1 cellular context compared by ENCODE assay signal in the genomic region with DNA sequence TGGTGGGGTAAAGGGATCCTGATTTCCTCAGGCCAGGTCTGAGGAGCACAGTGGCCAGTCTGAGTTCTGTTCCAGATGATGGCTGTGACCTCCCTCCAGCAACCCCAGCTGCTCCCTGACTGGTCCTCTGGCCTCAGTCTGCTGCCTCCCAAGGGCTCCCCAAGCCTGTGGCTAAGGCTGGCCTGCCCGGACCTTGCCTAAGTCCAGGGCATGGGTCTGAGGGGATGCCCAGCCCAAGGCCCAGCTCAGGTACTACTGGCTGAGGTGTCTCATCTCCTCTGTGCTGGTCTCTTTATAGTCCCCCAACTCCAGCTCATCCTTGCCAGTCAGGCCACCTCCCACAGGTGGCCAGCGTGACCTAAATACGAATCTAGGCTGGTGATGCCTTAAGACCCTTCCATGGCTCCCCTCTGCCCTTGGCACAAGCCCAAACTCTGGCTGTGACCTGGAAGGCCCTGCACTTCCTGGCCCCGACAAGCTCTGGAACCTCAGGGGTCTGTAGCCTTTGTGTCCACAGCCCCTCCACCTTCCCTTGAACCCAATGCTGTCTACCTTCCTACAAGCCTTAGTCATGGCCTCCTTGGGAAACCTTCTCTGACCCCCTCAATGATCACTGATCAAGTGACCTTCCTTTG.
TF ChIP-seq lines count a peak whose summit lies in the region.

No MANE protein-coding gene starts in this region.

TF ChIP-seq in HepG2, 621 proteins besides CTCF, POLR2A, EP300 and RAD21:
- TF ChIP-seq CEBPG (CRISPR knock-in tag; IDR thresholded peaks at IDR 0.05) (no peak), AGO2 (optimal IDR thresholded peaks at IDR 0.05; ENCODE audit: low read depth, low read length) (peak; percentile 47)
